18 cellular contexts compared by ENCODE assay signal in genomic region chr2:148531175-148532048, GRCh38.
"Had no signal": no experiment of that assay in that cellular context is flagged by ENCODE, and none has a peak within 500 bp of the region (broad histone marks: within the 10 kb centered on the region; RNA-seq: fewer than 3 reads in every experiment).

No MANE protein-coding gene starts in this region.

- H3K4me3 Mint-ChIP-seq: activated CD4-positive, alpha-beta T cell treated with anti-CD3 and anti-CD28 coated beads, Interleukin-2, amount 10 ng/mL, durations not matched to agents 24 days and 14 days; activated CD8-positive, alpha-beta T cell treated with anti-CD3 and anti-CD28 coated beads, Interleukin-2, amount 10 ng/mL, durations not matched to agents 7 days and 5 days; activated T-cell treated with anti-CD3 and anti-CD28 coated beads, Interleukin-2, amount 50 U/mL, for 24 hours; dendritic cell treated with granulocyte-macrophage colony-stimulating factor and Interleukin-4, amounts not matched to agents 40 ng/mL and 50 ng/mL, for 4 days; naive B cell; stimulated activated memory B cell treated with anti-CD40 and anti-IgM and Interleukin-4, amounts not matched to agents 10 μg/mL and 1 μg/mL and 100 μg/mL, for 72 hours had no signal

- DNase-seq: activated CD4-positive, alpha-beta T cell treated with anti-CD3 and anti-CD28 coated beads, Interleukin-2, amount 10 ng/mL, durations not matched to agents 24 days and 14 days; activated CD8-positive, alpha-beta T cell treated with anti-CD3 and anti-CD28 coated beads, Interleukin-2, amount 10 ng/mL, durations not matched to agents 7 days and 5 days; activated effector memory CD4-positive, alpha-beta T cell treated with Interleukin-2 at 50 U/mL for 16 hours; activated T-cell treated with anti-CD3 and anti-CD28 coated beads, Interleukin-2, amount 50 U/mL, for 24 hours; amniotic stem cell; effector memory CD4-positive, alpha-beta T cell; esophagus squamous epithelium; mesenchymal stem cell; mucosa of descending colon; naive B cell; sigmoid colon; stimulated activated CD4-positive, alpha-beta T cell treated with anti-CD3 and anti-CD28 coated beads, Interleukin-4, amount 100 ng/mL, for 24 hours; T-helper 9 cell had no signal

- H3K27me3 ChIP-seq: cardiac muscle cell, neutrophil had no signal

- H3K9me3 Mint-ChIP-seq: activated CD4-positive, alpha-beta T cell treated with anti-CD3 and anti-CD28 coated beads, Interleukin-2, amount 10 ng/mL, durations not matched to agents 24 days and 14 days; activated naive CD4-positive, alpha-beta T cell treated with anti-CD3 and anti-CD28 coated beads, Interleukin-2, amount 50 U/mL, for 72 hours; activated T-cell treated with anti-CD3 and anti-CD28 coated beads, Interleukin-2, amount 50 U/mL, for 24 hours; dendritic cell treated with granulocyte-macrophage colony-stimulating factor and Interleukin-4, amounts not matched to agents 40 ng/mL and 50 ng/mL, for 4 days; naive B cell; stimulated activated memory B cell treated with anti-CD40 and anti-IgM and Interleukin-4, amounts not matched to agents 10 μg/mL and 1 μg/mL and 100 μg/mL, for 72 hours had no signal

- H3K27me3 Mint-ChIP-seq: activated CD4-positive, alpha-beta T cell treated with anti-CD3 and anti-CD28 coated beads, Interleukin-2, amount 10 ng/mL, durations not matched to agents 24 days and 14 days; activated T-cell treated with anti-CD3 and anti-CD28 coated beads, Interleukin-2, amount 50 U/mL, for 24 hours; naive B cell had no signal

- H3K36me3 Mint-ChIP-seq: naive B cell; stimulated activated memory B cell treated with anti-CD40 and anti-IgM and Interleukin-4, amounts not matched to agents 10 μg/mL and 1 μg/mL and 100 μg/mL, for 72 hours had no signal

- H3K4me1 ChIP-seq: sigmoid colon had no signal

- H3K4me3 ChIP-seq: cardiac muscle cell, esophagus squamous epithelium, mucosa of descending colon, sigmoid colon had no signal

- H3K4me1 Mint-ChIP-seq: naive B cell; stimulated activated memory B cell treated with anti-CD40 and anti-IgM and Interleukin-4, amounts not matched to agents 10 μg/mL and 1 μg/mL and 100 μg/mL, for 72 hours had no signal

- H3K9me3 ChIP-seq: esophagus squamous epithelium, mucosa of descending colon, neutrophil, sigmoid colon had no signal

- ATAC-seq: activated CD8-positive, alpha-beta T cell treated with anti-CD3 and anti-CD28 coated beads, Interleukin-2, amount 10 ng/mL, durations not matched to agents 7 days and 5 days; activated naive CD4-positive, alpha-beta T cell treated with anti-CD3 and anti-CD28 coated beads, Interleukin-2, amount 50 U/mL, for 72 hours; mucosa of descending colon; stimulated activated memory B cell treated with anti-CD40 and anti-IgM and Interleukin-4, amounts not matched to agents 10 μg/mL and 1 μg/mL and 100 μg/mL, for 72 hours had no signal

- H3K27ac ChIP-seq: cardiac muscle cell, esophagus squamous epithelium, neutrophil, sigmoid colon had no signal

- H3K36me3 ChIP-seq: cardiac muscle cell, esophagus squamous epithelium, neutrophil, sigmoid colon had no signal

- H3K27ac Mint-ChIP-seq: activated CD4-positive, alpha-beta T cell treated with anti-CD3 and anti-CD28 coated beads, Interleukin-2, amount 10 ng/mL, durations not matched to agents 24 days and 14 days; activated CD8-positive, alpha-beta T cell treated with anti-CD3 and anti-CD28 coated beads, Interleukin-2, amount 10 ng/mL, durations not matched to agents 7 days and 5 days; activated T-cell treated with anti-CD3 and anti-CD28 coated beads, Interleukin-2, amount 50 U/mL, for 24 hours; dendritic cell treated with granulocyte-macrophage colony-stimulating factor and Interleukin-4, amounts not matched to agents 40 ng/mL and 50 ng/mL, for 4 days; naive B cell; stimulated activated memory B cell treated with anti-CD40 and anti-IgM and Interleukin-4, amounts not matched to agents 10 μg/mL and 1 μg/mL and 100 μg/mL, for 72 hours had no signal
